ENCODE assay signal across 8 cellular contexts in the genomic region with DNA sequence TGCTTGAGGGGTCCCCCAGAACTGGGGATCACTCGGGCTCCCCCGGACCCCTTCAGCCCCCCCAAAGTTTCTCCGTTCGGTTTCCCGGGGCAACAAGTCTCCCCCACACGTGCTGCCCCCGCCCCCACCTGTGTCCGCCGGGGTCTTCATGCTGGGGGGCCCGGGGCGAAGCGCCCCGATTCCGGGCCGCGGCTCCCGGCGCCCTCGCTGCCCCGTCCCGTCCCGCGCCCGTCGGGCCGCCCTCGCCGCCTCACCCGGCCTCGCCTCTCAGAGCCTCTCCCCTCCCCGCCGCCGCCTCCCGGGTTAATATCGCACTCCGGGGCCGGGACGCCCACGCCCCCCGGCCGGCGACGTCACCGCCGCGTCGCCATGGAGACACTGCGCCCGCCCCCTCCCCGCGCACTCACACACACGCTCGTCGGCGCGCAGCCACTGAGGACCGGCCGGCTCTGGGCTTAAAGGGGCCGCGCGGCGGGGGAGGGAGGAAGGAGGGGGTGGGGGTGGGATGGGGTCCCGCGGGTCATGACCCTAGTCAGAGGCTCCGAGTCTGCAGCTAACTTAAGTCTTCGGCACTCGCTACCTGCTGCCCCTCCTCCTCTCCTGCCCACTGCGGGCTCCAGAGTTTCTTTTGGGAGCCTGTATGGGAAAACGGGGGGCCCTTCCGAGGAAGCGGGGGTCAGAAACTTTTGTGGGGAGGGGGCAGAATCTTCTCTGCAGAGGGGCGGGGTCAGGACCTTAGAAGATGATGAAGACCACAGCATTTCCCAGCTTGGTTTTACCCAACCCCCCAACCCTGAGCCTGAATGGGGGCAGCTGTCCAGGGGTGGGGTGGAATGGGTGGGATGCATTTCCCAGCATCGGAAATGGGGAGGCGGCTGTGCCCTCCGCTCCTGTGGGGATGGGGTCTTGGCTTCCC. TPM values are rescaled to one million over a fixed set of nuclear protein-coding genes. Genes with fewer than 3 reads are reported as not detected.
DNase-seq lines count a peak whose midpoint lies in the region; ATAC-seq and TF ChIP-seq lines count a peak whose summit lies in the region.

A gene (minus strand): TSS at position 279 of the 916 bp plus-strand sequence. CDS start 129 bp downstream, at position 150.

- ATAC-seq in HG03571 (IDR thresholded peaks at IDR 0.05; ENCODE audit: unreplicated experiment) = peak; percentile 57
- peak; percentile 82 for ATAC-seq in effector memory CD8-positive, alpha-beta T cell (replicated peaks)

- TF ChIP-seq CTCF in AG10803 (conservative IDR thresholded peaks at IDR 0.05; ENCODE audit: low read length) = no peak

- 0% methylated on average over 21 of the region's 75 CpGs for WGBS in mesenchymal stem cell

- peak within 1 kb of the TSS; percentile 96 for H2BK120ac ChIP-seq in mesenchymal stem cell (ENCODE audit: low read depth, low read length)

- H3K9ac ChIP-seq in mesenchymal stem cell (ENCODE audit: low read length) = peak within 1 kb of the TSS; percentile 97

- H2BK15ac ChIP-seq in mesenchymal stem cell (ENCODE audit: low read depth, poor library complexity, severe bottlenecking) = peak within 1 kb of the TSS; percentile 98

- H3K27me3 ChIP-seq in mesenchymal stem cell (ENCODE audit: control insufficient read depth in 1 of 2, insufficient read depth in 1 of 2, low read length in 2 of 2) = no peaks in the 10 kb centered on the region

- H3K4me1 Mint-ChIP-seq in effector memory CD8-positive, alpha-beta T cell (ENCODE audit: low read depth in 2 of 2) = peaks cover 24 to 25% of the 10 kb centered on the region in 2 donors

- H3K18ac ChIP-seq in mesenchymal stem cell (ENCODE audit: low read depth in 1 of 2, low read length in 2 of 2) = peak within 1 kb of the TSS; percentile 98 to 99

- H2AK5ac ChIP-seq in mesenchymal stem cell (ENCODE audit: low read length, severe bottlenecking) = peak within 1 kb of the TSS; percentile 67

- peak within 1 kb of the TSS; percentile 82 to 98 for H3K4ac ChIP-seq in mesenchymal stem cell (ENCODE audit: low read depth in 1 of 2, low read length in 2 of 2)

- TF ChIP-seq POLR2A in GM19193 (IDR thresholded peaks at IDR 0.05; ENCODE audit: extremely low read depth, insufficient read depth, insufficient read length) = peak; percentile 72

- peaks cover 29% of the 10 kb centered on the region for H3K4me1 ChIP-seq in mesenchymal stem cell (ENCODE audit: control insufficient read depth, insufficient read depth, low read depth, low read length)

- H3K36me3 ChIP-seq in mesenchymal stem cell (ENCODE audit: control insufficient read depth in 1 of 2, insufficient read depth in 2 of 2, low read depth in 1 of 2, low read length in 2 of 2) = peaks cover under 1 to 14% of the 10 kb centered on the region in 2 experiments

- H3K36me3 Mint-ChIP-seq in effector memory CD8-positive, alpha-beta T cell (ENCODE audit: insufficient read depth) = peaks cover 27% of the 10 kb centered on the region

- peaks cover 4% of the 10 kb centered on the region for H3K79me1 ChIP-seq in mesenchymal stem cell (replicated peaks; ENCODE audit: low read length, poor library complexity, severe bottlenecking)

- peak within 1 kb of the TSS; percentile 98 to 99 for H3K14ac ChIP-seq in mesenchymal stem cell (ENCODE audit: low read length in 2 of 2)

- no peaks in the 10 kb centered on the region for H3K9me3 Mint-ChIP-seq in effector memory CD8-positive, alpha-beta T cell

- H3K27me3 Mint-ChIP-seq in effector memory CD8-positive, alpha-beta T cell = no peaks in the 10 kb centered on the region

- H4K8ac ChIP-seq in mesenchymal stem cell (ENCODE audit: low read length) = peak within 1 kb of the TSS; percentile 90

- H4K91ac ChIP-seq in mesenchymal stem cell (ENCODE audit: low read length) = peak within 1 kb of the TSS; percentile 95

- DNase-seq in AG10803 (ENCODE audit: low read depth) (peak; percentile 88), mesenchymal stem cell (peak; percentile 90)
- DNase-seq in NK-92 treated with Interleukin-12 subunit alpha and Interleukin-12 subunit beta, amount 100 ng/mL, for 24 hours (lab: John Stamatoyannopoulos, UW) = peak; percentile 85
- peak; percentile 83 to 90 for DNase-seq in activated CD8-positive, alpha-beta memory T cell treated with anti-CD3 and anti-CD28 coated beads for 4 hours (ENCODE audit: low read depth in 2 of 2)
- peak; percentile 93 for DNase-seq in effector memory CD8-positive, alpha-beta T cell
- peak; percentile 83 for DNase-seq in stimulated activated CD8-positive, alpha-beta memory T cell treated with anti-CD3 and anti-CD28 coated beads, Interleukin-12 subunit alpha, Interleukin-12 subunit beta, amount 100 ng/mL, for 24 hours (ENCODE audit: extremely low read depth)

- no peaks in the 10 kb centered on the region for H3K9me3 ChIP-seq in mesenchymal stem cell (ENCODE audit: control insufficient read depth, low read length)

- H3K27ac Mint-ChIP-seq in effector memory CD8-positive, alpha-beta T cell = peak within 1 kb of the TSS; percentile 56 to 67

- peak within 1 kb of the TSS; percentile 10 for H2AFZ ChIP-seq in mesenchymal stem cell (ENCODE audit: low read depth, low read length)

- H2BK12ac ChIP-seq in mesenchymal stem cell (ENCODE audit: low read length in 2 of 2) = peak within 1 kb of the TSS in 1 of 2 experiments; percentile 95

- peak within 1 kb of the TSS; percentile 95 for H3K27ac ChIP-seq in mesenchymal stem cell (ENCODE audit: low read length, poor library complexity, severe bottlenecking)

- H3K4me3 ChIP-seq in AG10803 (ENCODE audit: low read length) = peak within 1 kb of the TSS; percentile 91
- H3K4me3 ChIP-seq in mesenchymal stem cell (ENCODE audit: insufficient read depth in 1 of 2, low read depth in 1 of 2, low read length in 2 of 2) = peak within 1 kb of the TSS; percentile 90 to 99

- peak within 1 kb of the TSS; percentile 91 to 94 for H3K23ac ChIP-seq in mesenchymal stem cell (ENCODE audit: low read length in 2 of 2)

- H3K4me3 Mint-ChIP-seq in effector memory CD8-positive, alpha-beta T cell = peak within 1 kb of the TSS; percentile 86 to 96

- peak within 1 kb of the TSS; percentile 88 for H2BK5ac ChIP-seq in mesenchymal stem cell (ENCODE audit: low read depth, low read length, poor library complexity, severe bottlenecking)

- peak within 1 kb of the TSS; percentile 100 for H3K4me2 ChIP-seq in mesenchymal stem cell (ENCODE audit: low read length, poor library complexity, severe bottlenecking)

RNA-seq across cellular contexts. Expression of the gene that starts here (rescaled TPM):
- 57.9 TPM for polyA plus RNA-seq in mesenchymal stem cell (2013, experiment 1 of 2)
- polyA plus RNA-seq in mesenchymal stem cell (2013, experiment 2 of 2) = 59.6 TPM

Comparison
In these comparisons a context has a peak if more than half of its experiments do, and no peak if none do; other contexts are left out.
1. Peak in every context shown above with its lines: DNase-seq, ATAC-seq, H3K4me3 ChIP-seq and H3K27ac ChIP-seq.